Comparison of ENCODE assay signal across 8 cellular contexts in genomic region chr11:65890324-65891179, GRCh38. TPM values are rescaled to one million over a fixed set of nuclear protein-coding genes. Genes with fewer than 3 reads are reported as not detected.
A peak's percentile ranks its signal among the peaks of the same experiment; 100 is the strongest.
DNase-seq lines count a peak whose midpoint lies in the region; ATAC-seq and TF ChIP-seq lines count a peak whose summit lies in the region.

CCDC85B (plus strand) TSS chr11:65890673; CDS start chr11:65890784, 111 bp downstream.

- TF ChIP-seq EP300 in transverse colon (IDR thresholded peaks at IDR 0.05; ENCODE audit: low read depth) = no peak

- TF ChIP-seq POLR2A in transverse colon (IDR thresholded peaks at IDR 0.05) = peak; percentile 81

- H3K27ac ChIP-seq in adipose tissue (ENCODE audit: low read depth, low read length) (peak within 1 kb of the TSS; percentile 82), transverse colon (peak within 1 kb of the TSS; percentile 95 to 99 (median 97))

- TF ChIP-seq CTCF in GM12875 (IDR thresholded peaks at IDR 0.05; ENCODE audit: borderline replicate concordance, insufficient read depth, low read depth, low read length) (peak; percentile 21; the same call in 1 of the 2 replicates), transverse colon (IDR thresholded peaks at IDR 0.05) (peak in 3 of 5 experiments; percentile 4 to 48 (median 31))

- no peaks in the 10 kb centered on the region for H3K9me3 ChIP-seq in transverse colon

- intact Hi-C loops in cardiac septum (cut with DNase I) = no loop called here
- intact Hi-C loops in posterior cingulate gyrus (cut with DNase I) = loop anchor here (2.0 to 5.0 kb wide), 2 partner anchors 32 to 72 kb away; partner anchors contain the start of genes CFL1 and SART1
- intact Hi-C loops in transverse colon (cut with DNase I; ENCODE audit: low total_unique reads) = no loop called here

- WGBS in adipose tissue, 3 donors = 0 to 1% (median 0%) methylated on average over 89 to 92 of the region's 92 CpGs
- 1% methylated on average over 27 of the region's 92 CpGs; no CpG with 5 or more reads in 1 of the 2 donors for WGBS in transverse colon (ENCODE audit: low coverage in 1 of 2), 2 donors

- in situ Hi-C loops in transverse colon (cut with MboI; ENCODE audit: low pct_ligation_motif_present in 1 of 4, low pct_unique_long_range_greater_than_20kb in 1 of 4, low sequenced_read_pairs in 3 of 4) = loop anchor here in 2 of 4 donors (25.0 kb wide), 1 partner anchor 97 kb away; no protein-coding TSS in a partner anchor

- ATAC-seq in HG02840 (IDR thresholded peaks at IDR 0.05; ENCODE audit: low FRiP score, unreplicated experiment) = peak; percentile 48

- DNase-seq in NCI-H1694 (lab: John Stamatoyannopoulos, UW) (peak; percentile 90), T-helper 1 cell (peak; percentile 96 to 99 (median 98)), cardiac septum (ENCODE audit: low spot score) (peak; percentile 99), posterior cingulate gyrus (peak; percentile 96 to 100 (median 99)), transverse colon (peak; percentile 99)

- H3K27me3 ChIP-seq in transverse colon = no peaks in the 10 kb centered on the region

- H3K36me3 ChIP-seq in transverse colon = no peaks in the 10 kb centered on the region

- H3K4me3 ChIP-seq in GM12875 (ENCODE audit: low read depth, low read length) = peak within 1 kb of the TSS; percentile 98
- H3K4me3 ChIP-seq in transverse colon = peak within 1 kb of the TSS; percentile 45 to 79 (median 69)

- peaks cover 39 to 73% (median 58%) of the 10 kb centered on the region in 4 donors for H3K4me1 ChIP-seq in transverse colon

RNA-seq across cellular contexts. Expression of gene CCDC85B, which starts in this region (rescaled TPM):
- 10 to 100 TPM; 18.1 to 75.3 (median 28.1) TPM for polyA plus RNA-seq in adipose tissue
- total RNA-seq in cardiac septum = 66.2 TPM
- 100 to 1,000 TPM in 1 of 4 donors, 10 to 100 TPM in 2, 1 to 10 TPM in 1; 7.9 to 140 (median 23.1) TPM for total RNA-seq in transverse colon

Comparison
In these comparisons a context has a peak if more than half of its experiments do, and no peak if none do; other contexts are left out.
1. Peak in every context shown above with its lines: DNase-seq, ATAC-seq, H3K4me3 ChIP-seq and H3K27ac ChIP-seq.